Comparison of ENCODE assay signal across 1 cellular context in genomic region chr5:54772232-54773168, GRCh38.
TF ChIP-seq lines count a peak whose summit lies in the region.

No MANE protein-coding gene starts in this region.

TF ChIP-seq in WTC11, 78 proteins besides CTCF, POLR2A, EP300 and RAD21 (continued from another document):
- TF ChIP-seq ZNF219 (CRISPR knock-in tag; IDR thresholded peaks at IDR 0.05; ENCODE audit: borderline replicate concordance) (no peak), JAZF1 (CRISPR knock-in tag; IDR thresholded peaks at IDR 0.05) (no peak), TEAD4 (CRISPR knock-in tag; IDR thresholded peaks at IDR 0.05) (no peak), E2F4 (CRISPR knock-in tag; IDR thresholded peaks at IDR 0.05; ENCODE audit: borderline replicate concordance, low read depth) (no peak), ZNF263 (CRISPR knock-in tag; IDR thresholded peaks at IDR 0.05; ENCODE audit: low read depth) (no peak), MXD4 (CRISPR knock-in tag; IDR thresholded peaks at IDR 0.05; ENCODE audit: borderline replicate concordance) (no peak), OVOL2 (CRISPR knock-in tag; IDR thresholded peaks at IDR 0.05; ENCODE audit: borderline replicate concordance) (no peak), ZNF512 (CRISPR knock-in tag; IDR thresholded peaks at IDR 0.05; ENCODE audit: borderline replicate concordance) (no peak), CDX4 (CRISPR knock-in tag; IDR thresholded peaks at IDR 0.05; ENCODE audit: borderline replicate concordance) (no peak), FOXK1 (CRISPR knock-in tag; IDR thresholded peaks at IDR 0.05) (no peak), AFF4 (CRISPR knock-in tag; IDR thresholded peaks at IDR 0.05; ENCODE audit: borderline replicate concordance) (no peak), ATF1 (CRISPR knock-in tag; IDR thresholded peaks at IDR 0.05) (no peak), NR3C1 (CRISPR knock-in tag; conservative IDR thresholded peaks at IDR 0.05; ENCODE audit: low read depth) (no peak), CREM (CRISPR knock-in tag; IDR thresholded peaks at IDR 0.05) (no peak), FOXJ3 (CRISPR knock-in tag; IDR thresholded peaks at IDR 0.05; ENCODE audit: borderline replicate concordance) (no peak)
TF ChIP-seq in WTC11: peak in this region for 0.
